1 cellular context compared by ENCODE assay signal in the genomic region with DNA sequence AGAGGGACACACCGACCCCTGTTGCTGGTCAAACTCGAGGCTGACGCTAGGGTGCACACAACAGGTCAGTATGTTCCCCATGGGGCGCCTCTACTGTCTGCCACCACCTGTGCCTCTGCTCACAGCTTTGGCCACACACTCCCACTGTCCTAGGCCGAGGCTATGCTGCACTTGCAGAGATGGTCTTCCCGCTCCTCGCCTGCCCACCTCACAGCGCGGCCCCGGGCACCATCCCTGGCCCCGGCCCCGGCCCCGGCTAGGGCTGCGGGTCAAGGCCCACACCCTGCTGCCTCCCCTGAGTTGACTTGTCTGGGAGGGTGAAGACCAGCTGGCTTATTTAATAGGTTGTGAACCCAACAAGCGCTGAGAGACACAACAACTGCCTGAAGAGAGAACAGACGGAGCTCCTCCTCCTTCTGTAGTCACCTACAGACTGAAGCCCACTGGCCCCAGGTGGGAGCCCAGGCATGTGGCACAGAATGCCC. TPM values are rescaled to one million over a fixed set of nuclear protein-coding genes. Genes with fewer than 3 reads are reported as not detected.
"Had no signal": no experiment of that assay in that cellular context is flagged by ENCODE, and none has a peak within 500 bp of the region (broad histone marks: within the 10 kb centered on the region; RNA-seq: fewer than 3 reads in every experiment).

TSS of gene AGAP5 (minus strand) at position 435 of the 485 bp plus-strand sequence. CDS start at position 81, 354 bp downstream.

RNA-seq across cellular contexts. Expression of gene AGAP5, which starts in this region (rescaled TPM):
- polyA plus RNA-seq: naive thymus-derived CD4-positive, alpha-beta T cell had no signal
